Comparison of ENCODE assay signal across 3 cellular contexts in genomic region chr7:7477641-7478040, GRCh38. TPM values are rescaled to one million over a fixed set of nuclear protein-coding genes. Genes with fewer than 3 reads are reported as not detected.
"Had no signal": no experiment of that assay in that cellular context is flagged by ENCODE, and none has a peak within 500 bp of the region (broad histone marks: within the 10 kb centered on the region; RNA-seq: fewer than 3 reads in every experiment).

No MANE protein-coding gene starts in this region.

RNA-seq across cellular contexts. Expression of gene COL28A1, which starts 58.0 kb away (rescaled TPM):
- total RNA-seq: OCI-LY7, SJSA1 had no signal
- polyA plus RNA-seq: SK-N-SH had no signal
